1 cellular context compared by ENCODE assay signal in the genomic region with DNA sequence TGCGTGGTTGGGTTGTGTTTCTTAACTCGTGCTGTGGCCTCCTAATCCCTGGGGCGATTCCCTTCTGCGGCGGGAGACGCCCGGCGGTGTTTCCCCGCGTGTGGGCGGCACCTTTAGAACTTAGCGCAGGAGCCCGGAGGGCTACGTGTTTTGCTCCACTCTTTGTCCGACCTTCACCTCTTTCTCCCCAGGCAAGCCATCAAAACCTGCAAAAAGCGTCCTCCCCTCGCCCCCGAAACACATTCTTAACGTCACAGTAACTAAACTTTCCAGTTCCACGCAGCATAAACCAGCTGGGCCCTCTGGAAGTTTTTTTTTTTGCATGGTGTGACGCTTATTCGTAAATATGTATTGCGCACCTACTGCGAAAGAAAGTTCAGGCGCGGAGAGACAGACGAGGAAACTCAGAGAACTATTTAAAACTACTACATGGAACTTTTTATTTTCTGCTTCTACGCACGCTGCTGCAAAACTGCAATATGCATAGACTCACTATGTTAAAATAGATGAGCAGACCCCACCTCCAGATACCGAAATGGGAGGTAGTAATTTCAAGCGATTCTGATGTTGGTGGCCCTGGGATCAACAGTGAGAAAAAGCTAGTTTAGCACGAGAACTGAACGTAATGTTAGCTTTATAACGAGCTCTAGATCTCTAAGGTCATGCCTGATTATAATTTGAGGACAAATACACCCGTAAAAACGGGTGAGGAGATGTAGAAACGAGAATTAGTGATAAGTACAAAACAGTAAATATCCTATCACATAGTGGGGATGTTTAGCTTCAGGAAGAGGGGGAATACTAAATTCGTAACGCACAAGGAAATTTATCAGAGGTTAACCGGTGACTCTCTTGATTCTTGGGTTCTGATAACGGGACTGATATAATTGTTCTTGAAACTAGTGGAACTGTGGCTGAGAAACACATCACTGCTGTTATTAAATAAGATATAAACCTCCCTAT.
TF ChIP-seq lines count a peak whose summit lies in the region.

No MANE protein-coding gene starts in this region.

TF ChIP-seq in HepG2, 621 proteins besides CTCF, POLR2A, EP300 and RAD21 (continued from another document and continues in another):
- TF ChIP-seq, protein P1, sequence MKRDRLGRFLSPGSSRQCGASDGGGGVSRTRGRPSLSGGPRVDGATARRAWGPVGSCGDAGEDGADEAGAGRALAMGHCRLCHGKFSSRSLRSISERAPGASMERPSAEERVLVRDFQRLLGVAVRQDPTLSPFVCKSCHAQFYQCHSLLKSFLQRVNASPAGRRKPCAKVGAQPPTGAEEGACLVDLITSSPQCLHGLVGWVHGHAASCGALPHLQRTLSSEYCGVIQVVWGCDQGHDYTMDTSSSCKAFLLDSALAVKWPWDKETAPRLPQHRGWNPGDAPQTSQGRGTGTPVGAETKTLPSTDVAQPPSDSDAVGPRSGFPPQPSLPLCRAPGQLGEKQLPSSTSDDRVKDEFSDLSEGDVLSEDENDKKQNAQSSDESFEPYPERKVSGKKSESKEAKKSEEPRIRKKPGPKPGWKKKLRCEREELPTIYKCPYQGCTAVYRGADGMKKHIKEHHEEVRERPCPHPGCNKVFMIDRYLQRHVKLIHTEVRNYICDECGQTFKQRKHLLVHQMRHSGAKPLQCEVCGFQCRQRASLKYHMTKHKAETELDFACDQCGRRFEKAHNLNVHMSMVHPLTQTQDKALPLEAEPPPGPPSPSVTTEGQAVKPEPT (CRISPR knock-in tag; IDR thresholded peaks at IDR 0.05; ENCODE audit: low read depth), result no peak
- TF ChIP-seq DNMT1 (CRISPR knock-in tag; IDR thresholded peaks at IDR 0.05) (peak; percentile 78; the same call in 1 of the 2 replicates), ZNF558 (CRISPR knock-in tag; IDR thresholded peaks at IDR 0.05; ENCODE audit: borderline replicate concordance) (peak; percentile 76; the same call in 1 of the 2 replicates), CCDC6 (CRISPR knock-in tag; IDR thresholded peaks at IDR 0.05) (no peak), SMAD9 (CRISPR knock-in tag; IDR thresholded peaks at IDR 0.05) (peak; percentile 65; the same call in 1 of the 2 replicates), ZBTB1 (CRISPR knock-in tag; IDR thresholded peaks at IDR 0.05; ENCODE audit: borderline replicate concordance) (0 out of 2 replicates have a peak, but pooled peaks have one; percentile 52), ZNF547 (CRISPR knock-in tag; IDR thresholded peaks at IDR 0.05) (0 out of 2 replicates have a peak, but pooled peaks have one; percentile 31), ZBTB4 (CRISPR knock-in tag; IDR thresholded peaks at IDR 0.05; ENCODE audit: borderline replicate concordance) (0 out of 2 replicates have a peak, but pooled peaks have one; percentile 58), ZNF770 (CRISPR knock-in tag; IDR thresholded peaks at IDR 0.05) (0 out of 2 replicates have a peak, but pooled peaks have one; percentile 7), KMT2A (CRISPR knock-in tag; IDR thresholded peaks at IDR 0.05) (0 out of 2 replicates have a peak, but pooled peaks have one; percentile 35), ZNF674 (CRISPR knock-in tag; IDR thresholded peaks at IDR 0.05; ENCODE audit: low read depth) (0 out of 2 replicates have a peak, but pooled peaks have one; percentile 7), ZNF33B (CRISPR knock-in tag; IDR thresholded peaks at IDR 0.05) (peak; percentile 16; the same call in 1 of the 2 replicates), ASH2L (IDR thresholded peaks at IDR 0.05; ENCODE audit: insufficient read length, low read depth, low read length) (peak; percentile 37), MED8 (CRISPR knock-in tag; IDR thresholded peaks at IDR 0.05; ENCODE audit: insufficient replicate concordance) (peak; percentile 9), BCL3 (CRISPR knock-in tag; IDR thresholded peaks at IDR 0.05) (peak; percentile 85; the same call in 1 of the 2 replicates), ZHX2 (IDR thresholded peaks at IDR 0.05; ENCODE audit: low read depth) (0 out of 2 replicates have a peak, but pooled peaks have one; percentile 28), ZHX2 (CRISPR knock-in tag; IDR thresholded peaks at IDR 0.05; ENCODE audit: borderline replicate concordance) (no peak), ZNF20 (CRISPR knock-in tag; IDR thresholded peaks at IDR 0.05) (peak; percentile 62; the same call in 1 of the 2 replicates)
- TF ChIP-seq, protein P2, sequence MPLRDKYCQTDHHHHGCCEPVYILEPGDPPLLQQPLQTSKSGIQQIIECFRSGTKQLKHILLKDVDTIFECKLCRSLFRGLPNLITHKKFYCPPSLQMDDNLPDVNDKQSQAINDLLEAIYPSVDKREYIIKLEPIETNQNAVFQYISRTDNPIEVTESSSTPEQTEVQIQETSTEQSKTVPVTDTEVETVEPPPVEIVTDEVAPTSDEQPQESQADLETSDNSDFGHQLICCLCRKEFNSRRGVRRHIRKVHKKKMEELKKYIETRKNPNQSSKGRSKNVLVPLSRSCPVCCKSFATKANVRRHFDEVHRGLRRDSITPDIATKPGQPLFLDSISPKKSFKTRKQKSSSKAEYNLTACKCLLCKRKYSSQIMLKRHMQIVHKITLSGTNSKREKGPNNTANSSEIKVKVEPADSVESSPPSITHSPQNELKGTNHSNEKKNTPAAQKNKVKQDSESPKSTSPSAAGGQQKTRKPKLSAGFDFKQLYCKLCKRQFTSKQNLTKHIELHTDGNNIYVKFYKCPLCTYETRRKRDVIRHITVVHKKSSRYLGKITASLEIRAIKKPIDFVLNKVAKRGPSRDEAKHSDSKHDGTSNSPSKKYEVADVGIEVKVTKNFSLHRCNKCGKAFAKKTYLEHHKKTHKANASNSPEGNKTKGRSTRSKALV (CRISPR knock-in tag; IDR thresholded peaks at IDR 0.05), result 0 out of 2 replicates have a peak, but pooled peaks have one; percentile 5
- TF ChIP-seq, protein P3, sequence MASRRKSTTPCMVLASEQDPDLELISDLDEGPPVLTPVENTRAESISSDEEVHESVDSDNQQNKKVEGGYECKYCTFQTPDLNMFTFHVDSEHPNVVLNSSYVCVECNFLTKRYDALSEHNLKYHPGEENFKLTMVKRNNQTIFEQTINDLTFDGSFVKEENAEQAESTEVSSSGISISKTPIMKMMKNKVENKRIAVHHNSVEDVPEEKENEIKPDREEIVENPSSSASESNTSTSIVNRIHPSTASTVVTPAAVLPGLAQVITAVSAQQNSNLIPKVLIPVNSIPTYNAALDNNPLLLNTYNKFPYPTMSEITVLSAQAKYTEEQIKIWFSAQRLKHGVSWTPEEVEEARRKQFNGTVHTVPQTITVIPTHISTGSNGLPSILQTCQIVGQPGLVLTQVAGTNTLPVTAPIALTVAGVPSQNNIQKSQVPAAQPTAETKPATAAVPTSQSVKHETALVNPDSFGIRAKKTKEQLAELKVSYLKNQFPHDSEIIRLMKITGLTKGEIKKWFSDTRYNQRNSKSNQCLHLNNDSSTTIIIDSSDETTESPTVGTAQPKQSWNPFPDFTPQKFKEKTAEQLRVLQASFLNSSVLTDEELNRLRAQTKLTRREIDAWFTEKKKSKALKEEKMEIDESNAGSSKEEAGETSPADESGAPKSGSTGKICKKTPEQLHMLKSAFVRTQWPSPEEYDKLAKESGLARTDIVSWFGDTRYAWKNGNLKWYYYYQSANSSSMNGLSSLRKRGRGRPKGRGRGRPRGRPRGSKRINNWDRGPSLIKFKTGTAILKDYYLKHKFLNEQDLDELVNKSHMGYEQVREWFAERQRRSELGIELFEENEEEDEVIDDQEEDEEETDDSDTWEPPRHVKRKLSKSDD (CRISPR knock-in tag; IDR thresholded peaks at IDR 0.05; ENCODE audit: low read depth), result no peak
